ENCODE assay signal across 1 cellular context in the genomic region with DNA sequence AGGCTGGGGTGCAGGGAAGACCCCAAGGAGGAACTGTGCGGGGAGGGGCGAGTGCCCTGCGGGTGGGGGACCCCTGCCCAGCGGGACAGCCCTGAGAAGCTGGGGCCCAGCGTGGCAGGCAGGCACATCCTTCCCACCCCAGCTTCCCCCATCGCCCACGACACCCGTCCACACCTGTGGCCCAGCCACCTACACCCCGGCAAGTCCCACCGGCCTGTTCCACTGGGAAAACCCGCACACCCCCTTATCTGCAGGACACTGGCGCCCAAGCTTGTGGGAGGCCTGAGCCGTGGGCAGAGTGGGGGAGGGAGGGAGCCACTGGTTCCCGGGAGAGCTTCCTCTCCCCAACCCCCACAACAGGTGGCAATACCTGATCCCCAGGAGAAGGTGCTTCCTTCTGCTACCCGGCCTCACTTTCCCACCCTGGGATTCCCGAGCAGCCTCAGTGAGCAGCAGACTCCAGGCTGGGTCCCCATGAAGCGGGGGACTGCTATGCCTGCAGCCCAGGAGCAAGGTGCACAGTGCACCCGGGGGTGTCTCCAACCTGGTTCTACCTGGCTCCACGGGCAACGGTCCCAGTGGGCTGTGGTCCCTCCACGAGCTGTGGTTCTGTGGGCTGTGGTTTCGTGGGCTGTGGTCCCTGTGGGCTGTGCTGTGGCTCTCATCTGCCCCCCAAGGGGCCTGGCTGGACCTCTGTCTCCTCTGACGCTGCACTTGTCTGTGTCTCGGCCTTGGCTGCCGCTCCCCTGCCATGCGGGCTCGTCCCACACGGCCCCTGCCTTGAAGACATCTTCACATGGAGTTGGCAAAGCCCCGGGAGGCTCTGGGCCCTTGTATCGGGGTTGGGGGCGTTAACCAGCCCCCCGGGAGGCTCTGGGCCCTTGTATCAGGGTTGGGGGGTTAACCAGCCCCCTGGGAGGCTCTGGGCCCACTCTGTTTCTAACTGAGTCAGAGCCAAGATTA.
TF ChIP-seq lines count a peak whose summit lies in the region.

No MANE protein-coding gene starts in this region.

TF ChIP-seq in HepG2, 621 proteins besides CTCF, POLR2A, EP300 and RAD21:
- TF ChIP-seq, protein P1, sequence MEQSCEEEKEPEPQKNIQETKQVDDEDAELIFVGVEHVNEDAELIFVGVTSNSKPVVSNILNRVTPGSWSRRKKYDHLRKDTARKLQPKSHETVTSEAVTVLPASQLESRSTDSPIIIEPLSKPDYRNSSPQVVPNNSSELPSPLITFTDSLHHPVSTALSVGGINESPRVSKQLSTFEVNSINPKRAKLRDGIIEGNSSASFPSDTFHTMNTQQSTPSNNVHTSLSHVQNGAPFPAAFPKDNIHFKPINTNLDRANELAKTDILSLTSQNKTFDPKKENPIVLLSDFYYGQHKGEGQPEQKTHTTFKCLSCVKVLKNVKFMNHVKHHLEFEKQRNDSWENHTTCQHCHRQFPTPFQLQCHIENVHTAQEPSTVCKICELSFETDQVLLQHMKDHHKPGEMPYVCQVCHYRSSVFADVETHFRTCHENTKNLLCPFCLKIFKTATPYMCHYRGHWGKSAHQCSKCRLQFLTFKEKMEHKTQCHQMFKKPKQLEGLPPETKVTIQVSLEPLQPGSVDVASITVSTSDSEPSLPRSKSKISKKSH (CRISPR knock-in tag; IDR thresholded peaks at IDR 0.05; ENCODE audit: borderline replicate concordance): peak; percentile 31; the same call in 1 of the 2 replicates
- no peak for TF ChIP-seq ZNF160 (CRISPR knock-in tag; IDR thresholded peaks at IDR 0.05)
- peak; percentile 38 for TF ChIP-seq TAF15 (IDR thresholded peaks at IDR 0.05; ENCODE audit: low read depth, low read length, poor library complexity, severe bottlenecking)
- 0 out of 2 replicates have a peak, but pooled peaks have one; percentile 23 for TF ChIP-seq ZSCAN25 (CRISPR knock-in tag; IDR thresholded peaks at IDR 0.05)
- TF ChIP-seq, protein P2, sequence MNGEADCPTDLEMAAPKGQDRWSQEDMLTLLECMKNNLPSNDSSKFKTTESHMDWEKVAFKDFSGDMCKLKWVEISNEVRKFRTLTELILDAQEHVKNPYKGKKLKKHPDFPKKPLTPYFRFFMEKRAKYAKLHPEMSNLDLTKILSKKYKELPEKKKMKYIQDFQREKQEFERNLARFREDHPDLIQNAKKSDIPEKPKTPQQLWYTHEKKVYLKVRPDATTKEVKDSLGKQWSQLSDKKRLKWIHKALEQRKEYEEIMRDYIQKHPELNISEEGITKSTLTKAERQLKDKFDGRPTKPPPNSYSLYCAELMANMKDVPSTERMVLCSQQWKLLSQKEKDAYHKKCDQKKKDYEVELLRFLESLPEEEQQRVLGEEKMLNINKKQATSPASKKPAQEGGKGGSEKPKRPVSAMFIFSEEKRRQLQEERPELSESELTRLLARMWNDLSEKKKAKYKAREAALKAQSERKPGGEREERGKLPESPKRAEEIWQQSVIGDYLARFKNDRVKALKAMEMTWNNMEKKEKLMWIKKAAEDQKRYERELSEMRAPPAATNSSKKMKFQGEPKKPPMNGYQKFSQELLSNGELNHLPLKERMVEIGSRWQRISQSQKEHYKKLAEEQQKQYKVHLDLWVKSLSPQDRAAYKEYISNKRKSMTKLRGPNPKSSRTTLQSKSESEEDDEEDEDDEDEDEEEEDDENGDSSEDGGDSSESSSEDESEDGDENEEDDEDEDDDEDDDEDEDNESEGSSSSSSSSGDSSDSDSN (CRISPR knock-in tag; IDR thresholded peaks at IDR 0.05): no peak
- TF ChIP-seq, protein P3, sequence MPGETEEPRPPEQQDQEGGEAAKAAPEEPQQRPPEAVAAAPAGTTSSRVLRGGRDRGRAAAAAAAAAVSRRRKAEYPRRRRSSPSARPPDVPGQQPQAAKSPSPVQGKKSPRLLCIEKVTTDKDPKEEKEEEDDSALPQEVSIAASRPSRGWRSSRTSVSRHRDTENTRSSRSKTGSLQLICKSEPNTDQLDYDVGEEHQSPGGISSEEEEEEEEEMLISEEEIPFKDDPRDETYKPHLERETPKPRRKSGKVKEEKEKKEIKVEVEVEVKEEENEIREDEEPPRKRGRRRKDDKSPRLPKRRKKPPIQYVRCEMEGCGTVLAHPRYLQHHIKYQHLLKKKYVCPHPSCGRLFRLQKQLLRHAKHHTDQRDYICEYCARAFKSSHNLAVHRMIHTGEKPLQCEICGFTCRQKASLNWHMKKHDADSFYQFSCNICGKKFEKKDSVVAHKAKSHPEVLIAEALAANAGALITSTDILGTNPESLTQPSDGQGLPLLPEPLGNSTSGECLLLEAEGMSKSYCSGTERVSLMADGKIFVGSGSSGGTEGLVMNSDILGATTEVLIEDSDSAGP (CRISPR knock-in tag; IDR thresholded peaks at IDR 0.05; ENCODE audit: borderline replicate concordance): peak; percentile 13; the same call in 1 of the 2 replicates
TF ChIP-seq in HepG2: peak in this region for 4.
